In genomic region chr10:131980321-131980720, GRCh38 we compare ENCODE assay signal across 9 cellular contexts. TPM values are rescaled to one million over a fixed set of nuclear protein-coding genes. Genes with fewer than 3 reads are reported as not detected.
DNase-seq lines count a peak whose midpoint lies in the region; ATAC-seq and TF ChIP-seq lines count a peak whose summit lies in the region.
"Had no signal": no experiment of that assay in that cellular context is flagged by ENCODE, and none has a peak within 500 bp of the region (broad histone marks: within the 10 kb centered on the region; RNA-seq: fewer than 3 reads in every experiment).

No MANE protein-coding gene starts in this region.

- TF ChIP-seq CTCF in astrocyte of the spinal cord (IDR thresholded peaks at IDR 0.05; ENCODE audit: low read depth, low read length) (no peak), right lobe of liver (IDR thresholded peaks at IDR 0.05) (no peak), tibial nerve (IDR thresholded peaks at IDR 0.05) (no peak)

- H3K4me1 ChIP-seq in right lobe of liver (peaks cover 0 to 26% (median 9%) of the 10 kb centered on the region in 4 donors), tibial nerve (peaks cover 0 to 34% (median 8%) of the 10 kb centered on the region in 4 donors)

- CTCF ChIA-PET in activated naive CD4-positive, alpha-beta T cell treated with anti-CD3 and anti-CD28 coated beads, Interleukin-2, amount 10 ng/mL, durations not matched to agents 7 days and 5 days (lab: Charles Lee) = interaction anchor here (1.0 to 1.5 kb wide), 2 partner anchors 8 to 76 kb away, joined by 3 to 6 read pairs; no protein-coding TSS in a partner anchor

- DNase-seq in activated naive CD4-positive, alpha-beta T cell treated with anti-CD3 and anti-CD28 coated beads, Interleukin-2, amount 10 ng/mL, durations not matched to agents 7 days and 5 days = no peak
- DNase-seq in activated naive CD4-positive, alpha-beta T cell treated with Interleukin-2 at 50 U/mL for 16 hours = no peak
- no peak for DNase-seq in astrocyte of the spinal cord (ENCODE audit: low read depth, low spot score)
- no peak for DNase-seq in right lobe of liver
- DNase-seq in tibial nerve (ENCODE audit: low spot score in 2 of 2) = no peak
- no peak for DNase-seq in LoVo (ENCODE audit: low spot score)
- DNase-seq: NCI-H2029 had no signal

- peaks cover 46% of the 10 kb centered on the region for H3K36me3 Mint-ChIP-seq in activated naive CD4-positive, alpha-beta T cell treated with anti-CD3 and anti-CD28 coated beads, Interleukin-2, amount 10 ng/mL, durations not matched to agents 7 days and 5 days

- H3K27me3 Mint-ChIP-seq in activated naive CD4-positive, alpha-beta T cell treated with anti-CD3 and anti-CD28 coated beads, Interleukin-2, amount 10 ng/mL, durations not matched to agents 7 days and 5 days = peaks cover 28% of the 10 kb centered on the region

- H3K9me3 Mint-ChIP-seq in activated naive CD4-positive, alpha-beta T cell treated with anti-CD3 and anti-CD28 coated beads, Interleukin-2, amount 10 ng/mL, durations not matched to agents 7 days and 5 days = no peaks in the 10 kb centered on the region

- H3K36me3 ChIP-seq in right lobe of liver = no peaks in the 10 kb centered on the region
- peaks cover 0 to 19% (median 0%) of the 10 kb centered on the region in 3 donors for H3K36me3 ChIP-seq in tibial nerve

- in situ Hi-C loops in astrocyte of the spinal cord (cut with HindIII; ENCODE audit: low sequenced_read_pairs) = no loop called here

- no peaks in the 10 kb centered on the region for H3K27me3 ChIP-seq in right lobe of liver
- H3K27me3 ChIP-seq in tibial nerve = no peaks in the 10 kb centered on the region

- ATAC-seq in right lobe of liver (no peak), HG03520 (IDR thresholded peaks at IDR 0.05; ENCODE audit: unreplicated experiment) (no peak), HG03442 (IDR thresholded peaks at IDR 0.05; ENCODE audit: unreplicated experiment) (no peak)

- no peak for TF ChIP-seq POLR2A in right lobe of liver (IDR thresholded peaks at IDR 0.05)
- no peak for TF ChIP-seq POLR2A in tibial nerve (IDR thresholded peaks at IDR 0.05)

- H3K4me3 ChIP-seq in astrocyte of the spinal cord (ENCODE audit: low read depth, low read length) (peak overlapping the region; percentile 84), right lobe of liver (peak overlapping the region; percentile 86 to 99 (median 97)), tibial nerve (peak overlapping the region; percentile 84 to 87 (median 86))

- TF ChIP-seq EP300 in tibial nerve (IDR thresholded peaks at IDR 0.05) = no peak

- peak overlapping the region; percentile 79 for H3K4me3 Mint-ChIP-seq in activated naive CD4-positive, alpha-beta T cell treated with anti-CD3 and anti-CD28 coated beads, Interleukin-2, amount 10 ng/mL, durations not matched to agents 7 days and 5 days

- H3K27ac ChIP-seq in right lobe of liver (peak overlapping the region; percentile 78 to 90 (median 84)), tibial nerve (peak overlapping the region in 2 of 4 donors; percentile 22 to 71)

- intact Hi-C loops in right lobe of liver (cut with DNase I) = no loop called here

- 28% methylated on average over 8 of the region's 8 CpGs for WGBS in right lobe of liver (ENCODE audit: insufficient coverage, low coverage, low lambda C conversion rate, missing lambda C conversion rate)
- WGBS in tibial nerve, 2 donors = 90 to 91% methylated on average over 8 of the region's 8 CpGs

- no peak overlapping the region for H3K27ac Mint-ChIP-seq in activated naive CD4-positive, alpha-beta T cell treated with anti-CD3 and anti-CD28 coated beads, Interleukin-2, amount 10 ng/mL, durations not matched to agents 7 days and 5 days

- H3K9me3 ChIP-seq in right lobe of liver = no peaks in the 10 kb centered on the region
- H3K9me3 ChIP-seq in tibial nerve = no peaks in the 10 kb centered on the region

- H3K4me1 Mint-ChIP-seq in activated naive CD4-positive, alpha-beta T cell treated with anti-CD3 and anti-CD28 coated beads, Interleukin-2, amount 10 ng/mL, durations not matched to agents 7 days and 5 days = peaks cover 59% of the 10 kb centered on the region

RNA-seq across cellular contexts. Expression of gene BNIP3, which starts 1.4 kb away (rescaled TPM):
- total RNA-seq in right lobe of liver (100 to 1,000 TPM in 4 of 6 experiments, 10 to 100 TPM in 2; 87.7 to 373 (median 102) TPM), tibial nerve (100 to 1,000 TPM; 118 to 175 (median 137) TPM)
